19 cellular contexts compared by ENCODE assay signal in the genomic region with DNA sequence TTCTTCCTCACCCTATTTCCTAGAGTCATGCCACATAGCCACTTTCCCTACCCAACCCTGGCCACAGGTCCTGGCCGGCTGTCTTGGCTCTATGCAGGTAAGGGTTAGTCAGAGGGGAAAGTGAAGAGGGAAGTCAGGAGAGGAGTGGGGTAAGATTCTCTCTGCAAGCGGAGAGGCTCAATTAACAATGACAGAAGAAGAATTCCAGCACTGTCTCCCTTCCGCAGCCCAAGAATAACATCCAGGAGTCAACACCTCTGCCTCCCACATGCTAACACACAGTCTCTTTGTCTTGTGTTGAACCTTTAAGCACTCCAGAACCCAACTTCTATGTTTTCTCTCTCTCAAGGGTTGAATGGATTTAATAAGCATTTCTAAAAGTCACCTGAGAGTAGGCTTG.
"Had no signal": no experiment of that assay in that cellular context is flagged by ENCODE, and none has a peak within 500 bp of the region (broad histone marks: within the 10 kb centered on the region; RNA-seq: fewer than 3 reads in every experiment).

No MANE protein-coding gene starts in this region.

- DNase-seq: caudate nucleus; cerebellar nuclear complex; cortex of kidney; effector memory CD8-positive, alpha-beta T cell; erythroblast; kidney; left lung; mesendoderm; naive thymus-derived CD8-positive, alpha-beta T cell; right cardiac atrium; small intestine; stimulated activated CD4-positive, alpha-beta T cell treated with anti-CD3 and anti-CD28 coated beads, Interleukin-15, amount 100 ng/mL, for 24 hours; stimulated activated CD4-positive, alpha-beta T cell treated with anti-CD3 and anti-CD28 coated beads, Interleukin-2, amount 100 ng/mL, for 48 hours; stimulated activated naive B cell treated with anti-CD40 and anti-IgM and Interleukin-4, amounts not matched to agents 10 μg/mL and 1 μg/mL and 100 μg/mL, for 72 hours; stimulated activated naive CD8-positive, alpha-beta T cell treated with anti-CD3 and anti-CD28 coated beads, Interleukin-15, amount 100 ng/mL, for 72 hours; tibial artery had no signal

- ATAC-seq: effector memory CD8-positive, alpha-beta T cell; left lung; naive thymus-derived CD8-positive, alpha-beta T cell; right cardiac atrium; stimulated activated naive B cell treated with anti-CD40 and anti-IgM and Interleukin-4, amounts not matched to agents 10 μg/mL and 1 μg/mL and 100 μg/mL, for 72 hours; stimulated activated naive CD8-positive, alpha-beta T cell treated with anti-CD3 and anti-CD28 coated beads, Interleukin-15, amount 100 ng/mL, for 72 hours had no signal

- H3K9me3 ChIP-seq: left lung, prostate gland, tibial artery had no signal

- H3K27ac Mint-ChIP-seq: effector memory CD8-positive, alpha-beta T cell; naive thymus-derived CD8-positive, alpha-beta T cell; neural progenitor cell; stimulated activated naive B cell treated with anti-CD40 and anti-IgM and Interleukin-4, amounts not matched to agents 10 μg/mL and 1 μg/mL and 100 μg/mL, for 72 hours; stimulated activated naive CD8-positive, alpha-beta T cell treated with anti-CD3 and anti-CD28 coated beads, Interleukin-15, amount 100 ng/mL, for 72 hours; type B pancreatic cell had no signal

- H3K27me3 Mint-ChIP-seq: stimulated activated naive B cell treated with anti-CD40 and anti-IgM and Interleukin-4, amounts not matched to agents 10 μg/mL and 1 μg/mL and 100 μg/mL, for 72 hours; stimulated activated naive CD8-positive, alpha-beta T cell treated with anti-CD3 and anti-CD28 coated beads, Interleukin-15, amount 100 ng/mL, for 72 hours; type B pancreatic cell had no signal

- H3K27me3 ChIP-seq: left lung, neural progenitor cell, tibial artery had no signal

- H3K4me3 ChIP-seq: left lung, neural progenitor cell, prostate gland, tibial artery had no signal

- H3K4me3 Mint-ChIP-seq: effector memory CD8-positive, alpha-beta T cell; naive thymus-derived CD8-positive, alpha-beta T cell; neural progenitor cell; stimulated activated naive B cell treated with anti-CD40 and anti-IgM and Interleukin-4, amounts not matched to agents 10 μg/mL and 1 μg/mL and 100 μg/mL, for 72 hours; stimulated activated naive CD8-positive, alpha-beta T cell treated with anti-CD3 and anti-CD28 coated beads, Interleukin-15, amount 100 ng/mL, for 72 hours; type B pancreatic cell had no signal

- H3K4me1 Mint-ChIP-seq: stimulated activated naive CD8-positive, alpha-beta T cell treated with anti-CD3 and anti-CD28 coated beads, Interleukin-15, amount 100 ng/mL, for 72 hours had no signal

- H3K4me1 ChIP-seq: neural progenitor cell, prostate gland, tibial artery had no signal

- H3K27ac ChIP-seq: left lung, neural progenitor cell, prostate gland, tibial artery had no signal

- H3K36me3 Mint-ChIP-seq: neural progenitor cell, type B pancreatic cell had no signal

- H3K36me3 ChIP-seq: left lung, neural progenitor cell, prostate gland, tibial artery had no signal

- H3K9me3 Mint-ChIP-seq: effector memory CD8-positive, alpha-beta T cell; naive thymus-derived CD8-positive, alpha-beta T cell; neural progenitor cell; stimulated activated naive B cell treated with anti-CD40 and anti-IgM and Interleukin-4, amounts not matched to agents 10 μg/mL and 1 μg/mL and 100 μg/mL, for 72 hours; stimulated activated naive CD8-positive, alpha-beta T cell treated with anti-CD3 and anti-CD28 coated beads, Interleukin-15, amount 100 ng/mL, for 72 hours had no signal
